1 cellular context compared by ENCODE assay signal in the genomic region with DNA sequence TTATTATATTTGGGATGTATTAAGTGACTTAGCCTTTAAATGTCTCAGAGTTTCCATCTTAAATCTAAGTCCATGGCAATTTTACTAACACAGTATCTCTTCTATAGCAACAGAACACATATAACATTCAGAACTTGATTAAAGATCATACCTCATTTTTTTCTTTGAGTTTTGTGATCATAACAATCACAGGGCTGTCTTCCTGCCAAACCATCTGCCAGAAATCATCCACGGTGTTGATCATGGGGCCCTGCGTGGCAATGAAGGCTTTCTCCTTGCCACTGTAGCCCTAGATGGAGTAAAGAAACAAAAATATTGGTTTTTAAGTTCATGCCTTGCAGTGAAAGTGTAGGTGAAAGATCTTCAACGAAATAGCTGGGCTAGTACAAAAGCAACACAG.
TF ChIP-seq lines count a peak whose summit lies in the region.

No MANE protein-coding gene starts in this region.

TF ChIP-seq in H1, 55 proteins besides CTCF, POLR2A, EP300 and RAD21:
- TF ChIP-seq RFX5 (IDR thresholded peaks at IDR 0.05; ENCODE audit: borderline replicate concordance, low read depth, low read length) (no peak), BRCA1 (IDR thresholded peaks at IDR 0.05; ENCODE audit: low read depth, low read length) (no peak), BACH1 (IDR thresholded peaks at IDR 0.05; ENCODE audit: low read length) (no peak), ASH2L (IDR thresholded peaks at IDR 0.05; ENCODE audit: low read length) (no peak), SIX5 (IDR thresholded peaks at IDR 0.05; ENCODE audit: low read depth, low read length) (no peak), SUZ12 (IDR thresholded peaks at IDR 0.05; ENCODE audit: low read length) (no peak), GTF2F1 (IDR thresholded peaks at IDR 0.05; ENCODE audit: borderline replicate concordance, low read depth, low read length) (no peak), CTBP2 (IDR thresholded peaks at IDR 0.05; ENCODE audit: borderline replicate concordance, insufficient read depth, insufficient read length, low read length) (no peak), SRF (IDR thresholded peaks at IDR 0.05; ENCODE audit: low read depth, low read length) (no peak), RXRA (IDR thresholded peaks at IDR 0.05; ENCODE audit: insufficient read depth, low read depth, low read length) (no peak), SP1 (IDR thresholded peaks at IDR 0.05; ENCODE audit: low read depth, low read length) (no peak), RBBP5 (IDR thresholded peaks at IDR 0.05; ENCODE audit: borderline replicate concordance, low read depth, low read length) (no peak), KDM4A (IDR thresholded peaks at IDR 0.05; ENCODE audit: low read depth, low read length, severe bottlenecking) (no peak), KDM5A (IDR thresholded peaks at IDR 0.05; ENCODE audit: low read length) (no peak), POLR2AphosphoS5 (IDR thresholded peaks at IDR 0.05; ENCODE audit: low read depth, low read length) (no peak), CBX5 (IDR thresholded peaks at IDR 0.05; ENCODE audit: low read depth, low read length) (no peak)
- TF ChIP-seq, protein P1, sequence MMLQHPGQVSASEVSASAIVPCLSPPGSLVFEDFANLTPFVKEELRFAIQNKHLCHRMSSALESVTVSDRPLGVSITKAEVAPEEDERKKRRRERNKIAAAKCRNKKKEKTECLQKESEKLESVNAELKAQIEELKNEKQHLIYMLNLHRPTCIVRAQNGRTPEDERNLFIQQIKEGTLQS (IDR thresholded peaks at IDR 0.05; ENCODE audit: insufficient read depth, low read depth, low read length) = no peak
TF ChIP-seq in H1: peak in this region for 0.
